8 cellular contexts compared by ENCODE assay signal in the genomic region with DNA sequence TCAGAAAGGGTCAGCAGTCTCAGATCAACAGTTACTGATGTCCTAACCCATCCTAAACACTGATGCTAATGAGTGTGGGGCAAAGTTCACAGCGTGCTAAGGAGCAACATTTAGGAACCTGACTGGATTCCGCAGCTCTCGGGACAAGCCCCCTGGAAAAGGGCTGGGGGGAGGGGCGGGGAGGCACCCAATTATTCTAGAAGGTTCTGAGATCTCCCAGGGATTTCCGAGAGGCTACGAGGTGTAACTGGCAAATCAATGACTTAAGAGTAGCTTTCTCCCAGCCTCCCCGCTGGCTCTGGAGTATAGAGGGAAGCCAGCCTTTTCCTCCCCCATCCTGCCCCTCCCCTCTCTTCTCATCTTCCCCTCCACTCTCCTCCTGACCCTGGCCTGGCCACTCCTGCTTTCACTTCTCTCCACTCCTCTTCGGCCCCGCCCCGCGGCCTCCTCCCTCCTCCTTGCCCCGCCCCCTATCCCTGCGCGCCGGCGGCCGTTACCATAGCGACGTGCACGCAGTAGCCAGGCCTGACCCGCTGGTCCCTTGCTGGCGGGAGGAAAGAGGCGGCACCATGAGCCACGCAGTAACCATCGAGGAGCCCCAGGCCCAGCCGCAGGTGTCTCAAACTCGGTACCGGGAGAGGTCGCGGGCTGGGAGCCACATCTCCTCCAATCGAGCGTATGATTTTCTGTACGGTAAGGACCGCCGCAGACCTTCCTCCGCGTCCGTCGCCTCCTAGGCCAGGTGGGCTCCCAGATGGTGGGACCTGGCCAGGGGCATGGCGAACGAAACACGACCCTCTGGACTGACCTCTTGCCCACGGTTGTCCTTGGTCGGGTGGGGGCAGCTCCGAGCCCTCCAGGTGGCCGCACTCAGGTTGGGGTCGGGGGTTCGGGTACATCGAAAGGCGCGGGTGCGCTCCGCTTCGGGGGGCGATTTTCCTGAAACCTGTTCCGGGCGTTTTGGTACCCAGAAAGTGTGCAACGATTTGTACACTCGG. TPM values are rescaled to one million over a fixed set of nuclear protein-coding genes. Genes with fewer than 3 reads are reported as not detected.
DNase-seq lines count a peak whose midpoint lies in the region; ATAC-seq and TF ChIP-seq lines count a peak whose summit lies in the region.

A gene (plus strand): TSS at position 493 of the 998 bp plus-strand sequence. CDS start 77 bp downstream, at position 570.

- H3K27ac ChIP-seq in Peyer's patch: peak within 1 kb of the TSS in 2 of 4 donors; percentile 55 to 69

- peaks cover 0 to 14% (median 6%) of the 10 kb centered on the region in 4 donors for H3K4me1 ChIP-seq in Peyer's patch

- peak within 1 kb of the TSS; percentile 70 for H3K27ac Mint-ChIP-seq in activated naive CD4-positive, alpha-beta T cell treated with anti-CD3 and anti-CD28 coated beads, Interleukin-2, amount 50 U/mL, for 24 hours

- H3K4me3 Mint-ChIP-seq in activated naive CD4-positive, alpha-beta T cell treated with anti-CD3 and anti-CD28 coated beads, Interleukin-2, amount 50 U/mL, for 24 hours: peak within 1 kb of the TSS; percentile 74

- peak; percentile 91 for ATAC-seq in GM19463 (IDR thresholded peaks at IDR 0.05; ENCODE audit: unreplicated experiment)

- no peaks in the 10 kb centered on the region for H3K36me3 ChIP-seq in Peyer's patch

- TF ChIP-seq CTCF in Peyer's patch (IDR thresholded peaks at IDR 0.05): peak in 1 of 6 experiments; percentile 7

- peaks cover 42% of the 10 kb centered on the region for H3K4me1 Mint-ChIP-seq in activated naive CD4-positive, alpha-beta T cell treated with anti-CD3 and anti-CD28 coated beads, Interleukin-2, amount 50 U/mL, for 24 hours

- H3K36me3 Mint-ChIP-seq in activated naive CD4-positive, alpha-beta T cell treated with anti-CD3 and anti-CD28 coated beads, Interleukin-2, amount 50 U/mL, for 24 hours: no peaks in the 10 kb centered on the region

- H3K9me3 ChIP-seq in Peyer's patch: no peaks in the 10 kb centered on the region

- peaks cover 6% of the 10 kb centered on the region for H3K9me3 Mint-ChIP-seq in activated naive CD4-positive, alpha-beta T cell treated with anti-CD3 and anti-CD28 coated beads, Interleukin-2, amount 50 U/mL, for 24 hours

- peak within 1 kb of the TSS; percentile 27 to 57 (median 49) for H3K4me3 ChIP-seq in Peyer's patch

- no peaks in the 10 kb centered on the region for H3K27me3 ChIP-seq in Peyer's patch

- TF ChIP-seq POLR2A in Peyer's patch (IDR thresholded peaks at IDR 0.05): peak in 1 of 2 donors; percentile 18

- peaks cover 2% of the 10 kb centered on the region for H3K27me3 Mint-ChIP-seq in activated naive CD4-positive, alpha-beta T cell treated with anti-CD3 and anti-CD28 coated beads, Interleukin-2, amount 50 U/mL, for 24 hours

- peak; percentile 95 for DNase-seq in CD1c-positive myeloid dendritic cell (ENCODE audit: extremely low spot score)
- DNase-seq in HK-2 (ENCODE audit: unreplicated experiment): peak; percentile 96
- DNase-seq in Peyer's patch: peak; percentile 97 to 99 (median 97)
- peak; percentile 95 for DNase-seq in glomerular visceral epithelial cell (ENCODE audit: extremely low spot score)
- DNase-seq in nucleus accumbens (lab: John Stamatoyannopoulos, UW): peak; percentile 49 to 97 (median 88)
- peak; percentile 87 for DNase-seq in stromal cell of bone marrow (ENCODE audit: low read depth)

RNA-seq across cellular contexts. Expression of the gene that starts here (rescaled TPM):
- total RNA-seq in Peyer's patch: 10 to 100 TPM in 1 of 4 donors, 1 to 10 TPM in 2, not detected in 1; 2.1 to 21.5 (median 6.2) TPM
